15 cellular contexts compared by ENCODE assay signal in the genomic region with DNA sequence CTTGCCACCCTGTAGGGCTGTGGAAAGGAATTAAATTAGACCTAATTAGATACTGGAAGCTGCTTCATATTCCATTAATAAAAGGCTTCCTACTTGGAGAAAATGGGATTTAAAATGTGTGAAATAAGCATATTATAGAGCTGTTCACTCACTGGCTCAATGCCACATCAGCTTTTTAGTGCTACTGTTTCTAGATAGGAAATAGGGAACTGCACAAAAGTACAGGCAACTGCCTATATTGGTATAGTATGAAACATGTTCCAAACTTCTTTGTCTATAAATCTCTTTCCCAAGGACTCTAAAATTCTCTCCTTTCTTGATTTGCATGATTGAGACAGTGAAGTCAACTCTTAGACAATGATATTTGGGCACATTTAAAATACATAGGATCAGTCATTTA.
DNase-seq lines count a peak whose midpoint lies in the region; ATAC-seq and TF ChIP-seq lines count a peak whose summit lies in the region.
"Had no signal": no experiment of that assay in that cellular context is flagged by ENCODE, and none has a peak within 500 bp of the region (broad histone marks: within the 10 kb centered on the region; RNA-seq: fewer than 3 reads in every experiment).

No MANE protein-coding gene starts in this region.

- DNase-seq in NCI-H1105 treated with DMSO at 0.1 percent for 48 hours (lab: John Stamatoyannopoulos, UW) (peak; percentile 1), NCI-H1105 (lab: John Stamatoyannopoulos, UW) (no peak), retinal pigment epithelial cell (ENCODE audit: low read depth) (peak; percentile 24), head of caudate nucleus (no peak), islet precursor cell (no peak), ACHN (no peak)
- DNase-seq: 8988T, cortex of kidney, H7, NCI-H1048, pancreas, Right ventricle myocardium superior, transverse colon had no signal

- in situ Hi-C loops in ACHN (cut with HindIII; ENCODE audit: low pct_ligation_motif_present, low pct_unique_long_range_greater_than_20kb, low sequenced_read_pairs), result no loop called here

- intact Hi-C loops in head of caudate nucleus (cut with DNase I), result no loop called here

- ATAC-seq in HG02870 (IDR thresholded peaks at IDR 0.05; ENCODE audit: unreplicated experiment) (peak; percentile 24), SK-N-SH treated with all-trans-retinoic acid at 6 μM for 48 hours (peak; percentile 67)

- H3K4me3 ChIP-seq in retinal pigment epithelial cell (ENCODE audit: low read length), result peak overlapping the region; percentile 54
- H3K4me3 ChIP-seq: transverse colon had no signal

- no peak for TF ChIP-seq CTCF in retinal pigment epithelial cell (conservative IDR thresholded peaks at IDR 0.05; ENCODE audit: low read depth, low read length)

TF ChIP-seq in SK-N-SH treated with all-trans-retinoic acid at 6 μM for 48 hours, 23 proteins besides CTCF, POLR2A, EP300 and RAD21:
- TF ChIP-seq ZNF565 (CRISPR knock-in tag; conservative IDR thresholded peaks at IDR 0.05; ENCODE audit: low read depth), result no peak
- no peak for TF ChIP-seq ZNF70 (CRISPR knock-in tag; IDR thresholded peaks at IDR 0.05)
- no peak for TF ChIP-seq PPARA (CRISPR knock-in tag; IDR thresholded peaks at IDR 0.05; ENCODE audit: borderline replicate concordance)
- TF ChIP-seq RARB (CRISPR knock-in tag; IDR thresholded peaks at IDR 0.05), result no peak
- TF ChIP-seq ZC3H10 (CRISPR knock-in tag; IDR thresholded peaks at IDR 0.05), result no peak
- TF ChIP-seq PATZ1 (CRISPR knock-in tag; IDR thresholded peaks at IDR 0.05; ENCODE audit: borderline replicate concordance), result no peak
- TF ChIP-seq OSR1 (CRISPR knock-in tag; IDR thresholded peaks at IDR 0.05), result no peak
- no peak for TF ChIP-seq GLIS3 (CRISPR knock-in tag; IDR thresholded peaks at IDR 0.05)
- TF ChIP-seq, protein P1, sequence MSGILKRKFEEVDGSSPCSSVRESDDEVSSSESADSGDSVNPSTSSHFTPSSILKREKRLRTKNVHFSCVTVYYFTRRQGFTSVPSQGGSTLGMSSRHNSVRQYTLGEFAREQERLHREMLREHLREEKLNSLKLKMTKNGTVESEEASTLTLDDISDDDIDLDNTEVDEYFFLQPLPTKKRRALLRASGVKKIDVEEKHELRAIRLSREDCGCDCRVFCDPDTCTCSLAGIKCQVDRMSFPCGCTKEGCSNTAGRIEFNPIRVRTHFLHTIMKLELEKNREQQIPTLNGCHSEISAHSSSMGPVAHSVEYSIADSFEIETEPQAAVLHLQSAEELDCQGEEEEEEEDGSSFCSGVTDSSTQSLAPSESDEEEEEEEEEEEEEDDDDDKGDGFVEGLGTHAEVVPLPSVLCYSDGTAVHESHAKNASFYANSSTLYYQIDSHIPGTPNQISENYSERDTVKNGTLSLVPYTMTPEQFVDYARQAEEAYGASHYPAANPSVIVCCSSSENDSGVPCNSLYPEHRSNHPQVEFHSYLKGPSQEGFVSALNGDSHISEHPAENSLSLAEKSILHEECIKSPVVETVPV (CRISPR knock-in tag; IDR thresholded peaks at IDR 0.05), result no peak
- TF ChIP-seq TCF4 (CRISPR knock-in tag; IDR thresholded peaks at IDR 0.05; ENCODE audit: borderline replicate concordance), result no peak
- no peak for TF ChIP-seq TOX (CRISPR knock-in tag; IDR thresholded peaks at IDR 0.05; ENCODE audit: borderline replicate concordance)
- no peak for TF ChIP-seq CREB5 (CRISPR knock-in tag; IDR thresholded peaks at IDR 0.05; ENCODE audit: low read depth)
- TF ChIP-seq SNAI2 (CRISPR knock-in tag; IDR thresholded peaks at IDR 0.05), result no peak
- TF ChIP-seq ZFP30 (CRISPR knock-in tag; IDR thresholded peaks at IDR 0.05), result no peak
- no peak for TF ChIP-seq CSDC2 (CRISPR knock-in tag; IDR thresholded peaks at IDR 0.05)

Comparison
In these comparisons a context has a peak if more than half of its experiments do, and no peak if none do; other contexts are left out.
1. DNase-seq: peak in NCI-H1105 treated with DMSO at 0.1 percent for 48 hours (single experiment) and retinal pigment epithelial cell (single experiment); none in NCI-H1105 (single experiment), head of caudate nucleus (0 of 42), islet precursor cell (single experiment) and ACHN (single experiment).